In genomic region chr5:110809006-110809405, GRCh38 we compare ENCODE assay signal across 35 cellular contexts.
"Had no signal": no experiment of that assay in that cellular context is flagged by ENCODE, and none has a peak within 500 bp of the region (broad histone marks: within the 10 kb centered on the region; RNA-seq: fewer than 3 reads in every experiment).

No MANE protein-coding gene starts in this region.

- H3K27ac Mint-ChIP-seq: activated CD4-positive, alpha-beta T cell treated with anti-CD3 and anti-CD28 coated beads, Interleukin-2, amount 10 ng/mL, durations not matched to agents 24 days and 14 days; activated CD8-positive, alpha-beta T cell treated with anti-CD3 and anti-CD28 coated beads for 36 hours; activated naive CD8-positive, alpha-beta T cell treated with anti-CD3 and anti-CD28 coated beads for 36 hours; activated T-cell treated with anti-CD3 and anti-CD28 coated beads, Interleukin-2, amount 50 U/mL, for 72 hours; activated T-helper 17 cell treated with anti-CD3 and anti-CD28 coated beads, Interleukin-2, amount 50 U/mL, for 72 hours had no signal

- H3K9ac ChIP-seq: KMS-11 had no signal

- H3K4me3 ChIP-seq: cardiac muscle cell, Peyer's patch, SJSA1 had no signal

- H3K27ac ChIP-seq: brain microvascular endothelial cell, cardiac muscle cell, KMS-11, Peyer's patch, SJSA1, WERI-Rb-1 had no signal

- H3K4me3 Mint-ChIP-seq: activated CD4-positive, alpha-beta T cell treated with anti-CD3 and anti-CD28 coated beads, Interleukin-2, amount 10 ng/mL, durations not matched to agents 24 days and 14 days; activated CD8-positive, alpha-beta T cell treated with anti-CD3 and anti-CD28 coated beads for 36 hours; activated naive CD8-positive, alpha-beta T cell treated with anti-CD3 and anti-CD28 coated beads for 36 hours; activated T-cell treated with anti-CD3 and anti-CD28 coated beads, Interleukin-2, amount 50 U/mL, for 72 hours; activated T-helper 17 cell treated with anti-CD3 and anti-CD28 coated beads, Interleukin-2, amount 50 U/mL, for 72 hours; central memory CD8-positive, alpha-beta T cell had no signal

- H3K9me3 ChIP-seq: Peyer's patch had no signal

- DNase-seq: activated CD4-positive, alpha-beta T cell treated with anti-CD3 and anti-CD28 coated beads, Interleukin-2, amount 10 ng/mL, durations not matched to agents 24 days and 14 days; activated CD4-positive, alpha-beta T cell treated with anti-CD3 and anti-CD28 coated beads, Interleukin-2, amount 50 U/mL, for 4 hours; activated CD8-positive, alpha-beta T cell treated with anti-CD3 and anti-CD28 coated beads for 36 hours; activated effector memory CD4-positive, alpha-beta T cell treated with anti-CD3 and anti-CD28 coated beads, Interleukin-2, amount 50 U/mL, for 16 hours; activated naive CD4-positive, alpha-beta T cell; activated naive CD4-positive, alpha-beta T cell treated with anti-CD3 and anti-CD28 coated beads, Interleukin-2, amount 50 U/mL, for 16 hours; activated naive CD8-positive, alpha-beta T cell treated with anti-CD3 and anti-CD28 coated beads for 36 hours; activated T-cell treated with anti-CD3 and anti-CD28 coated beads, Interleukin-2, amount 50 U/mL, for 1 hour; activated T-cell treated with anti-CD3 and anti-CD28 coated beads, Interleukin-2, amount 50 U/mL, for 72 hours; amniotic stem cell; aorta; brain microvascular endothelial cell; NCI-H1092 treated with DMSO at 0.1 percent for 48 hours; NCI-H1417; NCI-H146; NCI-H187; NCI-H2029 treated with DMSO at 0.1 percent for 48 hours; NCI-H2107; NCI-H2171; NCI-H446; NCI-H524; NCI-H69; Peyer's patch; RPMI8226; SHP77 treated with DMSO at 0.1 percent for 48 hours; SW 1271; T-helper 1 cell; T-helper 2 cell; T-helper 9 cell; WERI-Rb-1 had no signal

- H3K4me2 ChIP-seq: KMS-11 had no signal

- H3K36me3 Mint-ChIP-seq: activated naive CD8-positive, alpha-beta T cell treated with anti-CD3 and anti-CD28 coated beads for 36 hours had no signal

- H3K36me3 ChIP-seq: brain microvascular endothelial cell, cardiac muscle cell, Peyer's patch, SJSA1, WERI-Rb-1 had no signal

- H3K9me3 Mint-ChIP-seq: activated T-helper 17 cell treated with anti-CD3 and anti-CD28 coated beads, Interleukin-2, amount 50 U/mL, for 72 hours had no signal

- H3K27me3 Mint-ChIP-seq: activated CD4-positive, alpha-beta T cell treated with anti-CD3 and anti-CD28 coated beads, Interleukin-2, amount 10 ng/mL, durations not matched to agents 24 days and 14 days had no signal

- ATAC-seq: activated CD8-positive, alpha-beta T cell treated with anti-CD3 and anti-CD28 coated beads for 36 hours; activated T-cell treated with anti-CD3 and anti-CD28 coated beads, Interleukin-2, amount 50 U/mL, for 72 hours; activated T-helper 17 cell treated with anti-CD3 and anti-CD28 coated beads, Interleukin-2, amount 50 U/mL, for 72 hours had no signal

- H3K4me1 ChIP-seq: Peyer's patch, SJSA1 had no signal

- H3K4me1 Mint-ChIP-seq: activated CD4-positive, alpha-beta T cell treated with anti-CD3 and anti-CD28 coated beads, Interleukin-2, amount 10 ng/mL, durations not matched to agents 24 days and 14 days; activated naive CD8-positive, alpha-beta T cell treated with anti-CD3 and anti-CD28 coated beads for 36 hours; activated T-helper 17 cell treated with anti-CD3 and anti-CD28 coated beads, Interleukin-2, amount 50 U/mL, for 72 hours; central memory CD8-positive, alpha-beta T cell had no signal

- H3K27me3 ChIP-seq: brain microvascular endothelial cell, cardiac muscle cell, Peyer's patch, SJSA1 had no signal
